ENCODE assay signal across 1 cellular context in genomic region chr2:46674451-46674850, GRCh38.
TF ChIP-seq lines count a peak whose summit lies in the region.

No MANE protein-coding gene starts in this region.

TF ChIP-seq in IMR-90, 13 proteins besides CTCF, POLR2A, EP300 and RAD21:
- peak; percentile 18; the same call in 1 of the 2 replicates for TF ChIP-seq USF2 (IDR thresholded peaks at IDR 0.05; ENCODE audit: low read depth, low read length)
- TF ChIP-seq FOS (IDR thresholded peaks at IDR 0.05; ENCODE audit: low read depth, low read length) = no peak
